ENCODE assay signal across 16 cellular contexts in genomic region chr14:100832311-100832960, GRCh38. TPM values are rescaled to one million over a fixed set of nuclear protein-coding genes. Genes with fewer than 3 reads are reported as not detected.
"Had no signal": no experiment of that assay in that cellular context is flagged by ENCODE, and none has a peak within 500 bp of the region (broad histone marks: within the 10 kb centered on the region; RNA-seq: fewer than 3 reads in every experiment).

No MANE protein-coding gene starts in this region.

- H3K4me3 Mint-ChIP-seq: dendritic cell treated with granulocyte-macrophage colony-stimulating factor and Interleukin-4, amounts not matched to agents 40 ng/mL and 50 ng/mL, for 4 days; natural killer cell had no signal

- H3K27ac ChIP-seq: brain microvascular endothelial cell, esophagus muscularis mucosa, tibial artery, vagina had no signal

- H3K9me3 ChIP-seq: vagina had no signal

- H3K4me1 ChIP-seq: tibial artery, vagina had no signal

- H3K27ac Mint-ChIP-seq: activated T-helper 2 cell treated with anti-CD3 and anti-CD28 coated beads, Interferon-gamma antibody, Interleukin-2, Interleukin-4, amounts not matched to agents 10 μg/mL and 5 μg/mL and 100 μg/mL, durations not matched to agents 14 hours and 24 hours and 36 hours; dendritic cell treated with granulocyte-macrophage colony-stimulating factor and Interleukin-4, amounts not matched to agents 40 ng/mL and 50 ng/mL, for 4 days; natural killer cell; T-helper 17 cell had no signal

- DNase-seq: activated CD4-positive, alpha-beta T cell treated with anti-CD3 and anti-CD28 coated beads, Interleukin-2, amount 50 U/mL, for 1 hour; activated naive CD4-positive, alpha-beta T cell treated with anti-CD3 and anti-CD28 coated beads, Interleukin-2, amount 50 U/mL, for 16 hours; activated T-cell treated with anti-CD3 and anti-CD28 coated beads for 4 hours; brain microvascular endothelial cell; cerebellar nuclear complex; natural killer cell; stimulated activated CD4-positive, alpha-beta T cell treated with anti-CD3 and anti-CD28 coated beads, Interleukin-4, amount 100 ng/mL, for 4 hours; T-helper 17 cell; tibial artery had no signal

- H3K36me3 ChIP-seq: esophagus muscularis mucosa, tibial artery, vagina had no signal

- ATAC-seq: left lobe of liver, natural killer cell, T-helper 17 cell had no signal

- H3K4me1 Mint-ChIP-seq: natural killer cell had no signal

- H3K36me3 Mint-ChIP-seq: natural killer cell had no signal

- H3K27me3 ChIP-seq: brain microvascular endothelial cell, vagina had no signal

- H3K4me3 ChIP-seq: esophagus muscularis mucosa, tibial artery, vagina had no signal

RNA-seq across cellular contexts. Expression of gene MEG3, which starts 6.5 kb away (rescaled TPM):
- total RNA-seq: activated CD8-positive, alpha-beta memory T cell treated with anti-CD3 and anti-CD28 coated beads for 36 hours; activated T-helper 2 cell treated with anti-CD3 and anti-CD28 coated beads, Interferon-gamma antibody, Interleukin-2, Interleukin-4, amounts not matched to agents 10 μg/mL and 5 μg/mL and 100 μg/mL, durations not matched to agents 14 hours and 24 hours and 36 hours; osteocyte had no signal
